In the genomic region with DNA sequence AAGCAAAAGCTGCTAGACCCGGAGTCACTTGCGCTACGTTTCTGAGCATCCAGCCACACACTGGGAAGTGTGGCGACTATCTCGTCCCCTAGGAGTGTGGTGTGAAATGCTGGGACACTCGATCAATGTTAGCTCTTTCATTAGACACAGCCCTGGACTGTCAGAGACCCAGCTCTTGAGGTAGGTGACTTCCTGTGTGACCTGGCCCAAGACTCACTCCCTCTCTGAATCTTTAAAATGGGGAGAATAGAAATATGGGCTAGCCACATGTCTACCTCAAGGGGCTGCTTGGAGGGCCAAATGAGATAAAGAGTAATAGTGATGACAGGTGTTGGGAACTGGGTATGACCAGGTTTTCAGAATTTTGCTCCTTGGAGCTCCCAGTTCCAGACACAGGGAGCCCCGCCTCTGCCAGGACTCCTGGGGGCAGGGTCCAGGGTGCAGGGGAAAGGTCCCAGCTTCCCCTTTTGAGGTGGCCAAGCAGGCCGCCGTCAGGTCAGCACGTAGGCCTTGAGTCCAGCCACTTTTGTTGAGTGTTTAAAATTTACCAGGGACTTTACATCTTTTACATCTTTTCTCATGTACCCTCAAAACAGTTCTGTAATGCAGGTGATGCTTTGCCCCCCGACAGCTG, we compare ENCODE assay signal across 19 cellular contexts. TPM values are rescaled to one million over a fixed set of nuclear protein-coding genes. Genes with fewer than 3 reads are reported as not detected.
DNase-seq lines count a peak whose midpoint lies in the region; ATAC-seq and TF ChIP-seq lines count a peak whose summit lies in the region.
"Had no signal": no experiment of that assay in that cellular context is flagged by ENCODE, and none has a peak within 500 bp of the region (broad histone marks: within the 10 kb centered on the region; RNA-seq: fewer than 3 reads in every experiment).

No MANE protein-coding gene starts in this region.

- H3F3A ChIP-seq in neural progenitor cell (ENCODE audit: low read depth), result no peaks in the 10 kb centered on the region

- peaks cover 34% of the 10 kb centered on the region for H3K4me1 ChIP-seq in neural progenitor cell

- H3K36me3 ChIP-seq in neural progenitor cell, result no peaks in the 10 kb centered on the region

- peaks cover 8% of the 10 kb centered on the region for H4K20me1 ChIP-seq in neural progenitor cell (ENCODE audit: low read depth)

- no peak overlapping the region for H2AFZ ChIP-seq in neural progenitor cell (replicated peaks)

- peaks cover 5% of the 10 kb centered on the region for H3K79me2 ChIP-seq in neural progenitor cell (ENCODE audit: low read depth)

- no peak for DNase-seq in caudate nucleus (lab: John Stamatoyannopoulos, UW)
- peak; percentile 74 for DNase-seq in left lobe of liver (ENCODE audit: low spot score)
- no peak for DNase-seq in neural progenitor cell (ENCODE audit: low spot score)
- DNase-seq in type B pancreatic cell (ENCODE audit: extremely low spot score, unreplicated experiment), result no peak
- DNase-seq in stimulated activated CD4-positive, alpha-beta T cell treated with anti-CD3 and anti-CD28 coated beads, Interleukin-2, amount 100 ng/mL, for 24 hours, result no peak
- DNase-seq: Calu3; CD4-positive, alpha-beta memory T cell; GF-D8; HFFc6; NCI-H1417 treated with DMSO at 0.1 percent for 48 hours; NCI-H187 treated with DMSO at 0.1 percent for 48 hours; NCI-H526; PC-3; RPMI8226; SIG-M5 had no signal

- H3K4me3 Mint-ChIP-seq in neural progenitor cell, result no peak overlapping the region
- H3K4me3 Mint-ChIP-seq in type B pancreatic cell, result no peak overlapping the region
- H3K4me3 Mint-ChIP-seq: CD4-positive, alpha-beta memory T cell; HFFc6 had no signal

- H3K36me3 Mint-ChIP-seq in neural progenitor cell (peaks cover 8% of the 10 kb centered on the region), type B pancreatic cell (peaks cover 12% of the 10 kb centered on the region)

- H3K4me3 ChIP-seq in neural progenitor cell, result no peak overlapping the region
- H3K4me3 ChIP-seq: BLaER1 had no signal

- H3K27ac Mint-ChIP-seq in neural progenitor cell, result peak overlapping the region; percentile 47
- H3K27ac Mint-ChIP-seq in type B pancreatic cell, result peak overlapping the region; percentile 15
- H3K27ac Mint-ChIP-seq: CD4-positive, alpha-beta memory T cell; HFFc6 had no signal

- ATAC-seq in left lobe of liver (peak; percentile 26), GM21825 (IDR thresholded peaks at IDR 0.05; ENCODE audit: unreplicated experiment) (no peak), HG03432 (IDR thresholded peaks at IDR 0.05; ENCODE audit: unreplicated experiment) (no peak)
- ATAC-seq: PC-3 had no signal

- H3K27me3 Mint-ChIP-seq in neural progenitor cell (ENCODE audit: insufficient read depth, low read depth), result peaks cover 2% of the 10 kb centered on the region
- H3K27me3 Mint-ChIP-seq in type B pancreatic cell, result no peaks in the 10 kb centered on the region

- peaks cover 14% of the 10 kb centered on the region for H3K9me3 Mint-ChIP-seq in neural progenitor cell
- no peaks in the 10 kb centered on the region for H3K9me3 Mint-ChIP-seq in type B pancreatic cell
- H3K9me3 Mint-ChIP-seq: HFFc6 had no signal

- no peaks in the 10 kb centered on the region for H3K27me3 ChIP-seq in neural progenitor cell
- H3K27me3 ChIP-seq: BLaER1 had no signal

- no peak overlapping the region for H3K9ac ChIP-seq in neural progenitor cell
- H3K9ac ChIP-seq: BLaER1, KMS-11 had no signal

- no peak for TF ChIP-seq CTCF in neural progenitor cell (IDR thresholded peaks at IDR 0.05)
- no peak for TF ChIP-seq CTCF in type B pancreatic cell (conservative IDR thresholded peaks at IDR 0.05)

- H3K4me2 ChIP-seq in neural progenitor cell, result no peak overlapping the region
- H3K4me2 ChIP-seq: BLaER1, KMS-11 had no signal

- no peaks in the 10 kb centered on the region for H3K9me3 ChIP-seq in neural progenitor cell (ENCODE audit: low read depth)

- peak overlapping the region; percentile 97 for H3K27ac ChIP-seq in caudate nucleus (ENCODE audit: low read depth, low read length)
- no peak overlapping the region for H3K27ac ChIP-seq in neural progenitor cell
- H3K27ac ChIP-seq: BLaER1, KMS-11 had no signal

- H3K4me1 Mint-ChIP-seq in neural progenitor cell, result peaks cover 30% of the 10 kb centered on the region
- H3K4me1 Mint-ChIP-seq in type B pancreatic cell (ENCODE audit: unreplicated experiment), result peaks cover 45% of the 10 kb centered on the region
- H3K4me1 Mint-ChIP-seq: CD4-positive, alpha-beta memory T cell had no signal

RNA-seq across cellular contexts. Expression of a gene that starts 36.0 kb away (rescaled TPM):
- total RNA-seq in left lobe of liver (74.4 TPM), neural progenitor cell (ENCODE audit: low replicate concordance) (14.7 and 17.6 TPM in 2 replicates), type B pancreatic cell (ENCODE audit: low replicate concordance) (37.9 and 48.5 TPM in 2 replicates)
